ENCODE assay signal across 8 cellular contexts in genomic region chr1:23553896-23554480, GRCh38. TPM values are rescaled to one million over a fixed set of nuclear protein-coding genes. Genes with fewer than 3 reads are reported as not detected.
DNase-seq lines count a peak whose midpoint lies in the region; ATAC-seq, FAIRE-seq and TF ChIP-seq lines count a peak whose summit lies in the region.

No MANE protein-coding gene starts in this region.

- no peak for FAIRE-seq in pancreas (lab: Jason Lieb, UNC)

- no peaks in the 10 kb centered on the region for H3K9me3 ChIP-seq in PC-9 (ENCODE audit: insufficient read depth, low read depth)
- H3K9me3 ChIP-seq in pancreas, result no peaks in the 10 kb centered on the region

- peak overlapping the region; percentile 71 for H3K27ac ChIP-seq in PC-9
- H3K27ac ChIP-seq in pancreas, result peak overlapping the region; percentile 68 to 93 (median 78)

- intact Hi-C loops in PC-9 (cut with micrococcal nuclease; ENCODE audit: unreplicated experiment), result no loop called here
- intact Hi-C loops in pancreas (cut with DNase I), result no loop called here

- peaks cover 39% of the 10 kb centered on the region for H3K4me1 Mint-ChIP-seq in endothelial cell (ENCODE audit: unreplicated experiment)

- H3K4me1 ChIP-seq in PC-9 (replicated peaks; ENCODE audit: insufficient read depth), result peaks cover 36% of the 10 kb centered on the region
- peaks cover 12 to 23% (median 14%) of the 10 kb centered on the region in 3 donors for H3K4me1 ChIP-seq in pancreas

- H2AFZ ChIP-seq in PC-9, result peak overlapping the region; percentile 74; the same call in 1 of the 2 replicates

- peak; percentile 50 for DNase-seq in DMS53 treated with DMSO at 0.1 percent for 48 hours (lab: John Stamatoyannopoulos, UW; ENCODE audit: unreplicated experiment)
- no peak for DNase-seq in PC-9
- DNase-seq in endothelial cell (ENCODE audit: low spot score), result no peak
- peak in 4 of 6 donors; percentile 30 to 69 (median 60) for DNase-seq in pancreas
- DNase-seq in 8988T, result no peak

- POLR2A ChIA-PET in PC-9 (lab: Charles Lee; ENCODE audit: unreplicated experiment), result interaction anchor here (0.5 to 1.0 kb wide), 9 partner anchors 23 to 549 kb away, joined by 3 to 32 read pairs (median 11); no protein-coding TSS in a partner anchor

- BruUV-seq in PC-9 (replicated peaks; lab: Mats Ljungman, UMichigan), result no TSS peak

- H4K20me1 ChIP-seq in PC-9 (ENCODE audit: insufficient read depth), result no peaks in the 10 kb centered on the region

- no peak for ATAC-seq in pancreas
- ATAC-seq in HG02970 (IDR thresholded peaks at IDR 0.05; ENCODE audit: low FRiP score, unreplicated experiment), result no peak
- no peak for ATAC-seq in HG03565 (IDR thresholded peaks at IDR 0.05; ENCODE audit: unreplicated experiment)
- no peak for ATAC-seq in GM18511 (IDR thresholded peaks at IDR 0.05; ENCODE audit: unreplicated experiment)

- peaks cover 23% of the 10 kb centered on the region for H3K79me2 ChIP-seq in PC-9 (ENCODE audit: low read depth)

- H3K4me2 ChIP-seq in PC-9, result peak overlapping the region; percentile 96

- H3K27me3 ChIP-seq in PC-9 (ENCODE audit: insufficient read depth, low read depth), result no peaks in the 10 kb centered on the region
- no peaks in the 10 kb centered on the region for H3K27me3 ChIP-seq in pancreas

- H3K4me3 ChIP-seq in PC-9, result peak overlapping the region; percentile 69; the same call in 1 of the 2 replicates
- H3K4me3 ChIP-seq in pancreas, result peak overlapping the region; percentile 31 to 62 (median 45)

- H3K9me3 Mint-ChIP-seq in endothelial cell (ENCODE audit: unreplicated experiment), result no peaks in the 10 kb centered on the region

- H3K4me3 Mint-ChIP-seq in endothelial cell (ENCODE audit: unreplicated experiment), result peak overlapping the region; percentile 42

- CTCF ChIA-PET in PC-9 (lab: Charles Lee), result interaction anchor here (0.6 to 1.0 kb wide), 3 partner anchors 83 to 273 kb away, joined by 3 to 4 read pairs (median 3); no protein-coding TSS in a partner anchor

- no peaks in the 10 kb centered on the region for H3K9me2 ChIP-seq in PC-9 (ENCODE audit: insufficient read depth)

- peaks cover 38% of the 10 kb centered on the region for H3F3A ChIP-seq in PC-9 (ENCODE audit: insufficient read depth, low read depth)

- H3K27ac Mint-ChIP-seq in endothelial cell (ENCODE audit: unreplicated experiment), result peak overlapping the region; percentile 89

- peaks cover 9% of the 10 kb centered on the region for H3K36me3 Mint-ChIP-seq in endothelial cell (ENCODE audit: low read depth, unreplicated experiment)

- H3K27me3 Mint-ChIP-seq in endothelial cell (ENCODE audit: unreplicated experiment), result peaks cover 4% of the 10 kb centered on the region

- H3K36me3 ChIP-seq in PC-9 (ENCODE audit: low read depth), result no peaks in the 10 kb centered on the region
- H3K36me3 ChIP-seq in pancreas, result no peaks in the 10 kb centered on the region

- TF ChIP-seq CTCF in PC-9 (conservative IDR thresholded peaks at IDR 0.05), result no peak
- no peak for TF ChIP-seq CTCF in endothelial cell (IDR thresholded peaks at IDR 0.05; ENCODE audit: unreplicated experiment)
- no peak for TF ChIP-seq CTCF in pancreas (IDR thresholded peaks at IDR 0.05)

- 52 to 61% methylated on average over 22 of the region's 22 CpGs for WGBS in pancreas, 2 donors

RNA-seq across cellular contexts. Expression of gene ID3, which starts 5.3 kb away (rescaled TPM):
- total RNA-seq in PC-9 (2021), result 10.4 and 24.7 TPM in 2 replicates
- total RNA-seq in endothelial cell (ENCODE audit: unreplicated experiment), result 240 TPM
- total RNA-seq in pancreas, result 10 to 100 TPM; 16.6 to 54.0 (median 31.2) TPM
- 10 to 100 TPM; 40.1 to 51.9 TPM for polyA plus RNA-seq in pancreas

RNA-seq across cellular contexts. Expression of gene E2F2, which starts 23.0 kb away (rescaled TPM):
- total RNA-seq in PC-9 (2021), result 7.6 and 9.0 TPM in 2 replicates
- 0.69 TPM for total RNA-seq in endothelial cell (ENCODE audit: unreplicated experiment)
- total RNA-seq in pancreas, result under 1 TPM in 4 of 6 donors, not detected in 2; 0.14 to 0.40 (median 0.20) TPM
- under 1 TPM; 0.04 to 0.05 TPM for polyA plus RNA-seq in pancreas

Comparison
In these comparisons a context has a peak if more than half of its experiments do, and no peak if none do; other contexts are left out.
1. DNase-seq: peak in DMS53 treated with DMSO at 0.1 percent for 48 hours (single experiment) and pancreas (4 of 6); none in PC-9 (0 of 2), endothelial cell (single experiment) and 8988T (single experiment).